In genomic region chr13:32314968-32315254, GRCh38 we compare ENCODE assay signal across 7 cellular contexts. TPM values are rescaled to one million over a fixed set of nuclear protein-coding genes. Genes with fewer than 3 reads are reported as not detected.
DNase-seq lines count a peak whose midpoint lies in the region; ATAC-seq and TF ChIP-seq lines count a peak whose summit lies in the region.

No MANE protein-coding gene starts in this region.

- H3K9me3 Mint-ChIP-seq in HFFc6: no peaks in the 10 kb centered on the region; the same call in 1 of the 2 replicates
- H3K9me3 Mint-ChIP-seq in natural killer cell treated with Interleukin-12 subunit alpha and Interleukin-12 subunit beta and Interleukin-15 and Interleukin-18, amount 100 ng/mL, for 72 hours: no peaks in the 10 kb centered on the region

- TF ChIP-seq CTCF in GM13977 (IDR thresholded peaks at IDR 0.05; ENCODE audit: extremely low read depth, insufficient read depth, missing control alignments): no peak
- no peak for TF ChIP-seq CTCF in HFFc6 (IDR thresholded peaks at IDR 0.05)
- TF ChIP-seq CTCF in thoracic aorta (IDR thresholded peaks at IDR 0.05): no peak

- H3K27me3 ChIP-seq in thoracic aorta (replicated peaks; ENCODE audit: insufficient read depth): no peaks in the 10 kb centered on the region

- no peaks in the 10 kb centered on the region for H3K36me3 Mint-ChIP-seq in HFFc6 (ENCODE audit: low read depth)
- H3K36me3 Mint-ChIP-seq in natural killer cell treated with Interleukin-12 subunit alpha and Interleukin-12 subunit beta and Interleukin-15 and Interleukin-18, amount 100 ng/mL, for 72 hours: no peaks in the 10 kb centered on the region

- no peaks in the 10 kb centered on the region for H3K9me3 ChIP-seq in thoracic aorta

- H3K27ac ChIP-seq in thoracic aorta: peak overlapping the region; percentile 98 to 99

- peak; percentile 38 for ATAC-seq in esophagus mucosa
- peak; percentile 87 to 90 for ATAC-seq in natural killer cell treated with Interleukin-12 subunit alpha and Interleukin-12 subunit beta and Interleukin-15 and Interleukin-18, amount 100 ng/mL, for 72 hours
- no peak for ATAC-seq in thoracic aorta (ENCODE audit: insufficient number of reproducible peaks, low FRiP score, low read depth)

- DNase-seq in GM13977 (ENCODE audit: low spot score) (peak; percentile 58), HFFc6 (peak; percentile 48), NCI-H2029 treated with DMSO at 0.1 percent for 48 hours (lab: John Stamatoyannopoulos, UW) (peak; percentile 23), thoracic aorta (ENCODE audit: low spot score) (no peak)
- DNase-seq in activated CD8-positive, alpha-beta memory T cell treated with anti-CD3 and anti-CD28 coated beads, Interleukin-2, amount 50 U/mL, for 24 hours (ENCODE audit: extremely low read depth): peak; percentile 38
- peak; percentile 90 for DNase-seq in natural killer cell treated with Interleukin-12 subunit alpha and Interleukin-12 subunit beta and Interleukin-15 and Interleukin-18, amount 100 ng/mL, for 72 hours (ENCODE audit: low spot score)

- peaks cover 0 to 12% of the 10 kb centered on the region in 2 donors for H3K4me1 ChIP-seq in thoracic aorta (ENCODE audit: control insufficient read depth in 1 of 2, low read depth in 2 of 2)

- peaks cover 25% of the 10 kb centered on the region for H3K4me1 Mint-ChIP-seq in HFFc6 (ENCODE audit: low read depth)
- peaks cover 20 to 38% of the 10 kb centered on the region in 2 donors for H3K4me1 Mint-ChIP-seq in natural killer cell treated with Interleukin-12 subunit alpha and Interleukin-12 subunit beta and Interleukin-15 and Interleukin-18, amount 100 ng/mL, for 72 hours (ENCODE audit: low read depth in 2 of 2)

- H3K4me3 ChIP-seq in thoracic aorta: peak overlapping the region; percentile 82

- no peaks in the 10 kb centered on the region for H3K36me3 ChIP-seq in thoracic aorta

- peak overlapping the region; percentile 93 for H3K4me3 Mint-ChIP-seq in HFFc6
- H3K4me3 Mint-ChIP-seq in natural killer cell treated with Interleukin-12 subunit alpha and Interleukin-12 subunit beta and Interleukin-15 and Interleukin-18, amount 100 ng/mL, for 72 hours: peak overlapping the region; percentile 97

- peaks cover 2% of the 10 kb centered on the region; the same call in 1 of the 2 replicates for H3K27me3 Mint-ChIP-seq in HFFc6 (ENCODE audit: insufficient read depth)
- H3K27me3 Mint-ChIP-seq in natural killer cell treated with Interleukin-12 subunit alpha and Interleukin-12 subunit beta and Interleukin-15 and Interleukin-18, amount 100 ng/mL, for 72 hours: no peaks in the 10 kb centered on the region

- H3K27ac Mint-ChIP-seq in HFFc6: peak overlapping the region; percentile 100
- peak overlapping the region; percentile 100 for H3K27ac Mint-ChIP-seq in natural killer cell treated with Interleukin-12 subunit alpha and Interleukin-12 subunit beta and Interleukin-15 and Interleukin-18, amount 100 ng/mL, for 72 hours

- in situ Hi-C loops in GM13977 (cut with MboI; ENCODE audit: low pct_unique_long_range_greater_than_20kb, low sequenced_read_pairs, unreplicated experiment): loop anchor here (10.0 to 25.0 kb wide), 2 partner anchors 290 to 403 kb away; no protein-coding TSS in a partner anchor

RNA-seq across cellular contexts. Expression of gene ZAR1L, which starts 0.3 kb away (rescaled TPM):
- not detected for total RNA-seq in HFFc6 (2021; fragmentation: NEBNext Ultra II Directional; extraction: Animal tissue kit (Norgen Biotek cat#: 25700))
- total RNA-seq in esophagus mucosa: not detected
- total RNA-seq in natural killer cell treated with Interleukin-12 subunit alpha and Interleukin-12 subunit beta and Interleukin-15 and Interleukin-18, amount 100 ng/mL, for 72 hours: not detected
- not detected for total RNA-seq in thoracic aorta

RNA-seq across cellular contexts. Expression of gene BRCA2, which starts 0.4 kb away (rescaled TPM):
- 1 to 10 TPM; 4.0 to 8.4 (median 8.2) TPM for total RNA-seq in HFFc6 (2021; fragmentation: NEBNext Ultra II Directional; extraction: Animal tissue kit (Norgen Biotek cat#: 25700))
- 7.3 TPM for total RNA-seq in esophagus mucosa
- 10 to 100 TPM; 11.0 to 28.5 TPM for total RNA-seq in natural killer cell treated with Interleukin-12 subunit alpha and Interleukin-12 subunit beta and Interleukin-15 and Interleukin-18, amount 100 ng/mL, for 72 hours
- 1 to 10 TPM; 1.5 to 4.6 TPM for total RNA-seq in thoracic aorta
